In the genomic region with DNA sequence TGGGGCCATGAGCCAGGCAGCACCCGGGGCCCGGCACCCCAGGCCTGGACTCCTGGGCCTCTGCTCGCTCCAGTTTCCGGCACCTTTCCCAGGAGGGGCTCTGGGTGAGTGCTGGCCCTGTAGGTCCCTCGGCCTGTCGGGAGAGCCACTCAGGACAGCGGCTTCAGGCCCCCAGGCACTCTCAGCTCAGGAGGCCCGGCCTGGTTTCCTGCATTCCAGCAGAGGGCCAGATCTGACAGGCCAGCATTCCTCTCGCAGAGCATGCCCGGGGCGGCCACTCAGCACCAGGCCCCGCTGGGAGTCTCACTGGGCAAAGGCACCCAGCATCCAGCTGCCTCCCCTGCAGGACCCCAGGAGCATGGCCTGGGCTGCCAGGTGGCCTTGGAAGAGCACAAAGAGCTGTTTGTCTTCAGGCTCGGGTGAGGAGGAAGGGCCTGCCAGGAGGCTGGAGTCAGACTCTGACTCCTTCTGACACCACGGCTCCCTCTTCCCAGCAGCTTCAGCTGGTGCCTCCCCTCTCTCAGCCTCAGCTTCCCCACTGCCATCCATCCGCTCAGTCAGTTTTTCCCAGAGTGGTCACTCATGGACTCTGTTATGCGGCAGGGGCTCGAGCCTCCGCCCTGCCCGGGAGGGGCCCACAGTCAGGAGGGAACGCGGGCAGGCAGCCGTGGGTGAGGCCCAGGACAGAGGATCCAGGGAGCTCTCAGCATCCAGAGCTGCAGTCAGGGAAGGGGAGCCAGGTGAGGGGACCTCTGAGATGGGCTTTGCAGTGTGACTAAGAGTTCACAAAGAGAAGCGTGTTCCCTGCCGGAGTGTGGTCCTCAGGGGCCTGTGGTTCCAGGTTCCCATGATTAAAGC, we compare ENCODE assay signal across 1 cellular context.
TF ChIP-seq lines count a peak whose summit lies in the region.

No MANE protein-coding gene starts in this region.

TF ChIP-seq in K562, 482 proteins besides CTCF, POLR2A, EP300 and RAD21 (continued from another document):
- TF ChIP-seq, protein P1, sequence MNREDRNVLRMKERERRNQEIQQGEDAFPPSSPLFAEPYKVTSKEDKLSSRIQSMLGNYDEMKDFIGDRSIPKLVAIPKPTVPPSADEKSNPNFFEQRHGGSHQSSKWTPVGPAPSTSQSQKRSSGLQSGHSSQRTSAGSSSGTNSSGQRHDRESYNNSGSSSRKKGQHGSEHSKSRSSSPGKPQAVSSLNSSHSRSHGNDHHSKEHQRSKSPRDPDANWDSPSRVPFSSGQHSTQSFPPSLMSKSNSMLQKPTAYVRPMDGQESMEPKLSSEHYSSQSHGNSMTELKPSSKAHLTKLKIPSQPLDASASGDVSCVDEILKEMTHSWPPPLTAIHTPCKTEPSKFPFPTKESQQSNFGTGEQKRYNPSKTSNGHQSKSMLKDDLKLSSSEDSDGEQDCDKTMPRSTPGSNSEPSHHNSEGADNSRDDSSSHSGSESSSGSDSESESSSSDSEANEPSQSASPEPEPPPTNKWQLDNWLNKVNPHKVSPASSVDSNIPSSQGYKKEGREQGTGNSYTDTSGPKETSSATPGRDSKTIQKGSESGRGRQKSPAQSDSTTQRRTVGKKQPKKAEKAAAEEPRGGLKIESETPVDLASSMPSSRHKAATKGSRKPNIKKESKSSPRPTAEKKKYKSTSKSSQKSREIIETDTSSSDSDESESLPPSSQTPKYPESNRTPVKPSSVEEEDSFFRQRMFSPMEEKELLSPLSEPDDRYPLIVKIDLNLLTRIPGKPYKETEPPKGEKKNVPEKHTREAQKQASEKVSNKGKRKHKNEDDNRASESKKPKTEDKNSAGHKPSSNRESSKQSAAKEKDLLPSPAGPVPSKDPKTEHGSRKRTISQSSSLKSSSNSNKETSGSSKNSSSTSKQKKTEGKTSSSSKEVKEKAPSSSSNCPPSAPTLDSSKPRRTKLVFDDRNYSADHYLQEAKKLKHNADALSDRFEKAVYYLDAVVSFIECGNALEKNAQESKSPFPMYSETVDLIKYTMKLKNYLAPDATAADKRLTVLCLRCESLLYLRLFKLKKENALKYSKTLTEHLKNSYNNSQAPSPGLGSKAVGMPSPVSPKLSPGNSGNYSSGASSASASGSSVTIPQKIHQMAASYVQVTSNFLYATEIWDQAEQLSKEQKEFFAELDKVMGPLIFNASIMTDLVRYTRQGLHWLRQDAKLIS (CRISPR knock-in tag; IDR thresholded peaks at IDR 0.05) = no peak
- TF ChIP-seq ETV6 (IDR thresholded peaks at IDR 0.05; ENCODE audit: borderline replicate concordance in 1 of 2, low read depth in 2 of 2, low read length in 1 of 2) = no peak
- no peak for TF ChIP-seq ETV6 (CRISPR knock-in tag; IDR thresholded peaks at IDR 0.05; ENCODE audit: borderline replicate concordance)
